In genomic region chr19:45640849-45641273, GRCh38 we compare ENCODE assay signal across 8 cellular contexts. TPM values are rescaled to one million over a fixed set of nuclear protein-coding genes. Genes with fewer than 3 reads are reported as not detected.
DNase-seq lines count a peak whose midpoint lies in the region; ATAC-seq and TF ChIP-seq lines count a peak whose summit lies in the region.

No MANE protein-coding gene starts in this region.

- no peaks in the 10 kb centered on the region for H3K9me3 ChIP-seq in WERI-Rb-1 (ENCODE audit: severe bottlenecking)

- no peak overlapping the region for H3K4me3 ChIP-seq in WERI-Rb-1 (ENCODE audit: low read depth, low read length)

- intact Hi-C loops in activated T-helper 1 cell treated with anti-CD3 and anti-CD28 coated beads, Interleukin-12 subunit alpha, Interleukin-12 subunit beta, Interleukin-2, Interleukin-4 antibody, amounts not matched to agents 30 ng/mL and 10 ng/mL and 1 ng/mL, durations not matched to agents 14 hours and 24 hours and 36 hours (cut with micrococcal nuclease) = loop anchor here (1.0 kb wide), 2 partner anchors 9 to 218 kb away; partner anchors contain the start of gene ERCC1

- no peak for TF ChIP-seq CTCF in WERI-Rb-1 (IDR thresholded peaks at IDR 0.05; ENCODE audit: low read depth, low read length)

- peak overlapping the region; percentile 98 for H3K27ac Mint-ChIP-seq in activated T-helper 1 cell treated with anti-CD3 and anti-CD28 coated beads, Interleukin-12 subunit alpha, Interleukin-12 subunit beta, Interleukin-2, Interleukin-4 antibody, amounts not matched to agents 30 ng/mL and 10 ng/mL and 1 ng/mL, durations not matched to agents 14 hours and 24 hours and 36 hours
- peak overlapping the region; percentile 98 for H3K27ac Mint-ChIP-seq in stimulated activated naive B cell treated with anti-CD40 and anti-IgM and Interleukin-4, amounts not matched to agents 10 μg/mL and 1 μg/mL and 100 μg/mL, for 72 hours

- H3K36me3 ChIP-seq in WERI-Rb-1 = no peaks in the 10 kb centered on the region

- peak overlapping the region; percentile 87 for H3K4me3 Mint-ChIP-seq in activated T-helper 1 cell treated with anti-CD3 and anti-CD28 coated beads, Interleukin-12 subunit alpha, Interleukin-12 subunit beta, Interleukin-2, Interleukin-4 antibody, amounts not matched to agents 30 ng/mL and 10 ng/mL and 1 ng/mL, durations not matched to agents 14 hours and 24 hours and 36 hours
- H3K4me3 Mint-ChIP-seq in stimulated activated naive B cell treated with anti-CD40 and anti-IgM and Interleukin-4, amounts not matched to agents 10 μg/mL and 1 μg/mL and 100 μg/mL, for 72 hours = peak overlapping the region; percentile 88 to 92

- no peak overlapping the region for H3K27ac ChIP-seq in WERI-Rb-1

- peaks cover 32% of the 10 kb centered on the region for H3K4me1 Mint-ChIP-seq in activated T-helper 1 cell treated with anti-CD3 and anti-CD28 coated beads, Interleukin-12 subunit alpha, Interleukin-12 subunit beta, Interleukin-2, Interleukin-4 antibody, amounts not matched to agents 30 ng/mL and 10 ng/mL and 1 ng/mL, durations not matched to agents 14 hours and 24 hours and 36 hours (ENCODE audit: low read depth)
- H3K4me1 Mint-ChIP-seq in stimulated activated naive B cell treated with anti-CD40 and anti-IgM and Interleukin-4, amounts not matched to agents 10 μg/mL and 1 μg/mL and 100 μg/mL, for 72 hours = peaks cover 32 to 61% of the 10 kb centered on the region in 2 donors

- ATAC-seq in stimulated activated naive B cell treated with anti-CD40 and anti-IgM and Interleukin-4, amounts not matched to agents 10 μg/mL and 1 μg/mL and 100 μg/mL, for 72 hours (replicated peaks) = no peak
- ATAC-seq in HG03039 (IDR thresholded peaks at IDR 0.05; ENCODE audit: unreplicated experiment) = no peak
- no peak for ATAC-seq in GM21619 (IDR thresholded peaks at IDR 0.05; ENCODE audit: unreplicated experiment)

- H3K9me3 Mint-ChIP-seq in activated T-helper 1 cell treated with anti-CD3 and anti-CD28 coated beads, Interleukin-12 subunit alpha, Interleukin-12 subunit beta, Interleukin-2, Interleukin-4 antibody, amounts not matched to agents 30 ng/mL and 10 ng/mL and 1 ng/mL, durations not matched to agents 14 hours and 24 hours and 36 hours = no peaks in the 10 kb centered on the region
- peaks cover 5 to 8% of the 10 kb centered on the region in 2 donors for H3K9me3 Mint-ChIP-seq in stimulated activated naive B cell treated with anti-CD40 and anti-IgM and Interleukin-4, amounts not matched to agents 10 μg/mL and 1 μg/mL and 100 μg/mL, for 72 hours

- H3K27me3 ChIP-seq in WERI-Rb-1 (ENCODE audit: insufficient read depth, low read depth, severe bottlenecking) = no peaks in the 10 kb centered on the region

- peaks cover 18% of the 10 kb centered on the region for H3K36me3 Mint-ChIP-seq in activated T-helper 1 cell treated with anti-CD3 and anti-CD28 coated beads, Interleukin-12 subunit alpha, Interleukin-12 subunit beta, Interleukin-2, Interleukin-4 antibody, amounts not matched to agents 30 ng/mL and 10 ng/mL and 1 ng/mL, durations not matched to agents 14 hours and 24 hours and 36 hours (ENCODE audit: low read depth)
- H3K36me3 Mint-ChIP-seq in stimulated activated naive B cell treated with anti-CD40 and anti-IgM and Interleukin-4, amounts not matched to agents 10 μg/mL and 1 μg/mL and 100 μg/mL, for 72 hours = peaks cover 8 to 20% of the 10 kb centered on the region in 2 donors

- peak; percentile 51 for DNase-seq in NCI-H146 (lab: John Stamatoyannopoulos, UW)
- no peak for DNase-seq in NCI-H146 treated with DMSO at 0.1 percent for 48 hours (lab: John Stamatoyannopoulos, UW; ENCODE audit: unreplicated experiment)
- DNase-seq in activated T-helper 1 cell treated with anti-CD3 and anti-CD28 coated beads, Interleukin-12 subunit alpha, Interleukin-12 subunit beta, Interleukin-2, Interleukin-4 antibody, amounts not matched to agents 30 ng/mL and 10 ng/mL and 1 ng/mL, durations not matched to agents 14 hours and 24 hours and 36 hours (ENCODE audit: low spot score) = peak; percentile 16
- DNase-seq in iPS-NIHi7 (ENCODE audit: extremely low spot score) = peak; percentile 56
- no peak for DNase-seq in stimulated activated naive B cell treated with anti-CD40 and anti-IgM and Interleukin-4, amounts not matched to agents 10 μg/mL and 1 μg/mL and 100 μg/mL, for 72 hours
- no peak for DNase-seq in WERI-Rb-1

- H3K27me3 Mint-ChIP-seq in activated T-helper 1 cell treated with anti-CD3 and anti-CD28 coated beads, Interleukin-12 subunit alpha, Interleukin-12 subunit beta, Interleukin-2, Interleukin-4 antibody, amounts not matched to agents 30 ng/mL and 10 ng/mL and 1 ng/mL, durations not matched to agents 14 hours and 24 hours and 36 hours (ENCODE audit: insufficient read depth) = no peaks in the 10 kb centered on the region
- peaks cover under 1 to 7% of the 10 kb centered on the region in 2 donors for H3K27me3 Mint-ChIP-seq in stimulated activated naive B cell treated with anti-CD40 and anti-IgM and Interleukin-4, amounts not matched to agents 10 μg/mL and 1 μg/mL and 100 μg/mL, for 72 hours

RNA-seq across cellular contexts. Expression of gene EML2, which starts 1.7 kb away (rescaled TPM):
- 148 and 152 TPM in 2 replicates for total RNA-seq in activated T-helper 1 cell treated with anti-CD3 and anti-CD28 coated beads, Interleukin-12 subunit alpha, Interleukin-12 subunit beta, Interleukin-2, Interleukin-4 antibody, amounts not matched to agents 30 ng/mL and 10 ng/mL and 1 ng/mL, durations not matched to agents 14 hours and 24 hours and 36 hours

RNA-seq across cellular contexts. Expression of gene GIPR, which starts 27.2 kb away (rescaled TPM):
- 4.3 and 6.1 TPM in 2 replicates for total RNA-seq in activated T-helper 1 cell treated with anti-CD3 and anti-CD28 coated beads, Interleukin-12 subunit alpha, Interleukin-12 subunit beta, Interleukin-2, Interleukin-4 antibody, amounts not matched to agents 30 ng/mL and 10 ng/mL and 1 ng/mL, durations not matched to agents 14 hours and 24 hours and 36 hours

RNA-seq across cellular contexts. Expression of gene GPR4, which starts 38.8 kb away (rescaled TPM):
- total RNA-seq in activated T-helper 1 cell treated with anti-CD3 and anti-CD28 coated beads, Interleukin-12 subunit alpha, Interleukin-12 subunit beta, Interleukin-2, Interleukin-4 antibody, amounts not matched to agents 30 ng/mL and 10 ng/mL and 1 ng/mL, durations not matched to agents 14 hours and 24 hours and 36 hours = not detected in 2 replicates

RNA-seq across cellular contexts. Expression of gene SNRPD2, which starts 50.9 kb away (rescaled TPM):
- total RNA-seq in activated T-helper 1 cell treated with anti-CD3 and anti-CD28 coated beads, Interleukin-12 subunit alpha, Interleukin-12 subunit beta, Interleukin-2, Interleukin-4 antibody, amounts not matched to agents 30 ng/mL and 10 ng/mL and 1 ng/mL, durations not matched to agents 14 hours and 24 hours and 36 hours = 757 and 760 TPM in 2 replicates

RNA-seq across cellular contexts. Expression of gene QPCTL, which starts 51.6 kb away (rescaled TPM):
- 13.7 and 18.0 TPM in 2 replicates for total RNA-seq in activated T-helper 1 cell treated with anti-CD3 and anti-CD28 coated beads, Interleukin-12 subunit alpha, Interleukin-12 subunit beta, Interleukin-2, Interleukin-4 antibody, amounts not matched to agents 30 ng/mL and 10 ng/mL and 1 ng/mL, durations not matched to agents 14 hours and 24 hours and 36 hours

Comparison
In these comparisons a context has a peak if more than half of its experiments do, and no peak if none do; other contexts are left out.
1. DNase-seq: peak in NCI-H146 (single experiment), activated T-helper 1 cell treated with anti-CD3 and anti-CD28 coated beads, Interleukin-12 subunit alpha, Interleukin-12 subunit beta, Interleukin-2, Interleukin-4 antibody, amounts not matched to agents 30 ng/mL and 10 ng/mL and 1 ng/mL, durations not matched to agents 14 hours and 24 hours and 36 hours (single experiment) and iPS-NIHi7 (single experiment); none in NCI-H146 treated with DMSO at 0.1 percent for 48 hours (single experiment), stimulated activated naive B cell treated with anti-CD40 and anti-IgM and Interleukin-4, amounts not matched to agents 10 μg/mL and 1 μg/mL and 100 μg/mL, for 72 hours (single experiment) and WERI-Rb-1 (single experiment).